Comparison of ENCODE assay signal across 1 cellular context in genomic region chr13:20142019-20142926, GRCh38.
TF ChIP-seq lines count a peak whose summit lies in the region.

No MANE protein-coding gene starts in this region.

TF ChIP-seq in IMR-90, 13 proteins besides CTCF, POLR2A, EP300 and RAD21:
- TF ChIP-seq CEBPB (IDR thresholded peaks at IDR 0.05; ENCODE audit: low read depth, low read length) (no peak), ELK1 (IDR thresholded peaks at IDR 0.05; ENCODE audit: borderline replicate concordance, low read depth, low read length) (no peak), FOS (IDR thresholded peaks at IDR 0.05; ENCODE audit: low read depth, low read length) (no peak), MAZ (IDR thresholded peaks at IDR 0.05; ENCODE audit: borderline replicate concordance, low read depth, low read length) (no peak), MAFK (IDR thresholded peaks at IDR 0.05; ENCODE audit: low read depth, low read length) (no peak), SMC3 (IDR thresholded peaks at IDR 0.05; ENCODE audit: low read depth, low read length) (no peak), NFE2L2 (IDR thresholded peaks at IDR 0.05; ENCODE audit: low read depth, low read length) (no peak), CHD1 (IDR thresholded peaks at IDR 0.05; ENCODE audit: low read depth, low read length) (no peak), MXI1 (IDR thresholded peaks at IDR 0.05; ENCODE audit: borderline replicate concordance, low read depth, low read length) (no peak), BHLHE40 (IDR thresholded peaks at IDR 0.05; ENCODE audit: low read depth, low read length) (no peak), RCOR1 (IDR thresholded peaks at IDR 0.05; ENCODE audit: insufficient replicate concordance, low read length) (no peak), USF2 (IDR thresholded peaks at IDR 0.05; ENCODE audit: low read depth, low read length) (no peak), RFX5 (IDR thresholded peaks at IDR 0.05; ENCODE audit: low read depth, low read length) (no peak)
